ENCODE assay signal across 2 cellular contexts in the genomic region with DNA sequence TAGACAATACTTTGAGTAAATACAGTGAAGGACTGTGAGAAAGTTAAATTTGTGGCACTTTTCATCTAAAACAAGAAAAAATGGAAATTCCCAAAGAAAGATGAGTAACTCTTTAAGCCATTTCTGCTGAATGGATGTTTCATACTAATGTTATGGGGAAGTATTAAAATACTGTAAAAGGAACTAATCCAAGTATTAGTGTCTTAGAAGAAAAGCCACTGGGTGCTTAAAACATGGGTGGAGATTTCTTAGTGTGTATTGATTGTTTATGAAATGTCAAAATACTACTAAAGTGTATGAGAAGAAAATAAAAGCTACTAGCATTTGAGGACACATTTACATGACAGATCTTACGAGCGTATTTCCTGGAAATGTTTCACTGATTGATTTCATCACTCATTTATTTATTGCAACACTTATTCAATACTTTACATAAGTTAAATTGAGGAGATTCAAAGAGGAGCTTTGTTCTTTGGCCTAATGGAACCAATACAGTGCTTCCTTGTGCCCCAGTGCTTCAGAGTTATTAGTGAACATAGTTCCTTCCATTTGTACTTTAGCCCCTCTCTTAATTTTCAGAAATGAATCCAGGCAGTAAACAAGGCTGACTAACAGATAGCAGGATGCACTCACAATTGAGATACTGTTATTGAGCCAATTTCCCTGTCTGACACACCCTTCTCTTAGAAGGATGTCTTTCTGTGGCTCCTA.
A peak's percentile ranks its signal among the peaks of the same experiment; 100 is the strongest.
TF ChIP-seq lines count a peak whose summit lies in the region.

No MANE protein-coding gene starts in this region.

TF ChIP-seq in IMR-90, 13 proteins besides CTCF, POLR2A, EP300 and RAD21 (continued from another document):
- TF ChIP-seq, protein P1, sequence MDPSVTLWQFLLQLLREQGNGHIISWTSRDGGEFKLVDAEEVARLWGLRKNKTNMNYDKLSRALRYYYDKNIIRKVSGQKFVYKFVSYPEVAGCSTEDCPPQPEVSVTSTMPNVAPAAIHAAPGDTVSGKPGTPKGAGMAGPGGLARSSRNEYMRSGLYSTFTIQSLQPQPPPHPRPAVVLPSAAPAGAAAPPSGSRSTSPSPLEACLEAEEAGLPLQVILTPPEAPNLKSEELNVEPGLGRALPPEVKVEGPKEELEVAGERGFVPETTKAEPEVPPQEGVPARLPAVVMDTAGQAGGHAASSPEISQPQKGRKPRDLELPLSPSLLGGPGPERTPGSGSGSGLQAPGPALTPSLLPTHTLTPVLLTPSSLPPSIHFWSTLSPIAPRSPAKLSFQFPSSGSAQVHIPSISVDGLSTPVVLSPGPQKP (IDR thresholded peaks at IDR 0.05; ENCODE audit: borderline replicate concordance, low read depth, low read length) = no peak
- TF ChIP-seq CEBPB (IDR thresholded peaks at IDR 0.05; ENCODE audit: low read depth, low read length) (peak; percentile 69), SMC3 (IDR thresholded peaks at IDR 0.05; ENCODE audit: low read depth, low read length) (no peak), USF2 (IDR thresholded peaks at IDR 0.05; ENCODE audit: low read depth, low read length) (no peak), CHD1 (IDR thresholded peaks at IDR 0.05; ENCODE audit: low read depth, low read length) (no peak), FOS (IDR thresholded peaks at IDR 0.05; ENCODE audit: low read depth, low read length) (no peak), MAFK (IDR thresholded peaks at IDR 0.05; ENCODE audit: low read depth, low read length) (0 out of 2 replicates have a peak, but pooled peaks have one; percentile 39)

TF ChIP-seq in HepG2, 621 proteins besides CTCF, POLR2A, EP300 and RAD21 (continues in another document):
- TF ChIP-seq ZXDC (CRISPR knock-in tag; IDR thresholded peaks at IDR 0.05) = no peak
- TF ChIP-seq E2F1 (CRISPR knock-in tag; IDR thresholded peaks at IDR 0.05) = no peak
- TF ChIP-seq ZNF777 (CRISPR knock-in tag; IDR thresholded peaks at IDR 0.05) = no peak
- TF ChIP-seq MTA3 (CRISPR knock-in tag; IDR thresholded peaks at IDR 0.05) = no peak
- TF ChIP-seq ZNF558 (CRISPR knock-in tag; IDR thresholded peaks at IDR 0.05; ENCODE audit: borderline replicate concordance) = no peak
- no peak for TF ChIP-seq TRIM24 (CRISPR knock-in tag; IDR thresholded peaks at IDR 0.05)
- no peak for TF ChIP-seq ZNF10 (CRISPR knock-in tag; IDR thresholded peaks at IDR 0.05; ENCODE audit: borderline replicate concordance, low read depth)
- no peak for TF ChIP-seq HOXA3 (CRISPR knock-in tag; IDR thresholded peaks at IDR 0.05)
- TF ChIP-seq PITX1 (CRISPR knock-in tag; IDR thresholded peaks at IDR 0.05) = no peak
- no peak for TF ChIP-seq TP53 (CRISPR knock-in tag; conservative IDR thresholded peaks at IDR 0.05)
- no peak for TF ChIP-seq POLR2G (IDR thresholded peaks at IDR 0.05; ENCODE audit: low read depth, low read length)
- TF ChIP-seq FOXJ3 (CRISPR knock-in tag; IDR thresholded peaks at IDR 0.05; ENCODE audit: borderline replicate concordance) = peak; percentile 51; the same call in 1 of the 2 replicates
- TF ChIP-seq PHF21A (CRISPR knock-in tag; IDR thresholded peaks at IDR 0.05) = 0 out of 2 replicates have a peak, but pooled peaks have one; percentile 46
- TF ChIP-seq NONO (IDR thresholded peaks at IDR 0.05) = no peak
- no peak for TF ChIP-seq NONO (CRISPR knock-in tag; conservative IDR thresholded peaks at IDR 0.05)
- TF ChIP-seq, protein P2, sequence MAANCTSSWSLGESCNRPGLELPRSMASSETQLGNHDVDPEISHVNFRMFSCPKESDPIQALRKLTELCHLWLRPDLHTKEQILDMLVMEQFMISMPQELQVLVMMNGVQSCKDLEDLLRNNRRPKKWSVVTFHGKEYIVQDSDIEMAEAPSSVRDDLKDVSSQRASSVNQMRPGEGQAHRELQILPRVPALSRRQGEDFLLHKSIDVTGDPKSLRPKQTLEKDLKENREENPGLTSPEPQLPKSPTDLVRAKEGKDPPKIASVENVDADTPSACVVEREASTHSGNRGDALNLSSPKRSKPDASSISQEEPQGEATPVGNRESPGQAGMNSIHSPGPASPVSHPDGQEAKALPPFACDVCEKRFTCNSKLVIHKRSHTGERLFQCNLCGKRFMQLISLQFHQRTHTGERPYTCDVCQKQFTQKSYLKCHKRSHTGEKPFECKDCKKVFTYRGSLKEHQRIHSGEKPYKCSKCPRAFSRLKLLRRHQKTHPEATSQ (CRISPR knock-in tag; IDR thresholded peaks at IDR 0.05; ENCODE audit: borderline replicate concordance) = no peak
- no peak for TF ChIP-seq ADNP (CRISPR knock-in tag; IDR thresholded peaks at IDR 0.05)
- TF ChIP-seq ZNF562 (CRISPR knock-in tag; IDR thresholded peaks at IDR 0.05; ENCODE audit: borderline replicate concordance) = no peak
- TF ChIP-seq SIX1 (CRISPR knock-in tag; IDR thresholded peaks at IDR 0.05; ENCODE audit: borderline replicate concordance) = peak; percentile 24; the same call in 1 of the 2 replicates
- peak; percentile 33; the same call in 1 of the 2 replicates for TF ChIP-seq ZMYM4 (CRISPR knock-in tag; IDR thresholded peaks at IDR 0.05)
- TF ChIP-seq PLRG1 (conservative IDR thresholded peaks at IDR 0.05) = no peak
- TF ChIP-seq, protein P3, sequence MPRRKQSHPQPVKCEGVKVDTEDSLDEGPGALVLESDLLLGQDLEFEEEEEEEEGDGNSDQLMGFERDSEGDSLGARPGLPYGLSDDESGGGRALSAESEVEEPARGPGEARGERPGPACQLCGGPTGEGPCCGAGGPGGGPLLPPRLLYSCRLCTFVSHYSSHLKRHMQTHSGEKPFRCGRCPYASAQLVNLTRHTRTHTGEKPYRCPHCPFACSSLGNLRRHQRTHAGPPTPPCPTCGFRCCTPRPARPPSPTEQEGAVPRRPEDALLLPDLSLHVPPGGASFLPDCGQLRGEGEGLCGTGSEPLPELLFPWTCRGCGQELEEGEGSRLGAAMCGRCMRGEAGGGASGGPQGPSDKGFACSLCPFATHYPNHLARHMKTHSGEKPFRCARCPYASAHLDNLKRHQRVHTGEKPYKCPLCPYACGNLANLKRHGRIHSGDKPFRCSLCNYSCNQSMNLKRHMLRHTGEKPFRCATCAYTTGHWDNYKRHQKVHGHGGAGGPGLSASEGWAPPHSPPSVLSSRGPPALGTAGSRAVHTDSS (CRISPR knock-in tag; conservative IDR thresholded peaks at IDR 0.05) = no peak
- TF ChIP-seq SALL2 (CRISPR knock-in tag; IDR thresholded peaks at IDR 0.05) = no peak
- no peak for TF ChIP-seq ARNTL (CRISPR knock-in tag; IDR thresholded peaks at IDR 0.05)
- TF ChIP-seq, protein P4, sequence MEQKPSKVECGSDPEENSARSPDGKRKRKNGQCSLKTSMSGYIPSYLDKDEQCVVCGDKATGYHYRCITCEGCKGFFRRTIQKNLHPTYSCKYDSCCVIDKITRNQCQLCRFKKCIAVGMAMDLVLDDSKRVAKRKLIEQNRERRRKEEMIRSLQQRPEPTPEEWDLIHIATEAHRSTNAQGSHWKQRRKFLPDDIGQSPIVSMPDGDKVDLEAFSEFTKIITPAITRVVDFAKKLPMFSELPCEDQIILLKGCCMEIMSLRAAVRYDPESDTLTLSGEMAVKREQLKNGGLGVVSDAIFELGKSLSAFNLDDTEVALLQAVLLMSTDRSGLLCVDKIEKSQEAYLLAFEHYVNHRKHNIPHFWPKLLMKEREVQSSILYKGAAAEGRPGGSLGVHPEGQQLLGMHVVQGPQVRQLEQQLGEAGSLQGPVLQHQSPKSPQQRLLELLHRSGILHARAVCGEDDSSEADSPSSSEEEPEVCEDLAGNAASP (CRISPR knock-in tag; IDR thresholded peaks at IDR 0.05; ENCODE audit: borderline replicate concordance) = peak; percentile 60; the same call in 1 of the 2 replicates
- no peak for TF ChIP-seq ZNF616 (CRISPR knock-in tag; IDR thresholded peaks at IDR 0.05; ENCODE audit: low read depth)
- no peak for TF ChIP-seq ZHX2 (IDR thresholded peaks at IDR 0.05; ENCODE audit: low read depth)
- no peak for TF ChIP-seq ZHX2 (CRISPR knock-in tag; IDR thresholded peaks at IDR 0.05; ENCODE audit: borderline replicate concordance)
- no peak for TF ChIP-seq SSRP1 (CRISPR knock-in tag; IDR thresholded peaks at IDR 0.05)
- TF ChIP-seq PCBP1 (IDR thresholded peaks at IDR 0.05; ENCODE audit: borderline replicate concordance, low read depth, low read length) = no peak
- TF ChIP-seq ZNF598 (CRISPR knock-in tag; IDR thresholded peaks at IDR 0.05; ENCODE audit: borderline replicate concordance) = no peak
- TF ChIP-seq ZNF343 (CRISPR knock-in tag; IDR thresholded peaks at IDR 0.05) = no peak
- TF ChIP-seq HNRNPH1 (optimal IDR thresholded peaks at IDR 0.05; ENCODE audit: low read depth, low read length) = no peak
- no peak for TF ChIP-seq ZNF883 (CRISPR knock-in tag; IDR thresholded peaks at IDR 0.05; ENCODE audit: not compliant biosample characterization)
- 0 out of 2 replicates have a peak, but pooled peaks have one; percentile 8 for TF ChIP-seq PATZ1 (CRISPR knock-in tag; IDR thresholded peaks at IDR 0.05)
- peak; percentile 94 for TF ChIP-seq NCOR1 (IDR thresholded peaks at IDR 0.05; ENCODE audit: borderline replicate concordance, low read length)
- TF ChIP-seq BATF2 (CRISPR knock-in tag; IDR thresholded peaks at IDR 0.05) = no peak
- no peak for TF ChIP-seq PHF5A (CRISPR knock-in tag; IDR thresholded peaks at IDR 0.05; ENCODE audit: low read depth, unreplicated experiment)
